In genomic region chr5:139667001-139667729, GRCh38 we compare ENCODE assay signal across 10 cellular contexts. TPM values are rescaled to one million over a fixed set of nuclear protein-coding genes. Genes with fewer than 3 reads are reported as not detected.
DNase-seq lines count a peak whose midpoint lies in the region; ATAC-seq and TF ChIP-seq lines count a peak whose summit lies in the region.
"Had no signal": no experiment of that assay in that cellular context is flagged by ENCODE, and none has a peak within 500 bp of the region (broad histone marks: within the 10 kb centered on the region; RNA-seq: fewer than 3 reads in every experiment).

No MANE protein-coding gene starts in this region.

- TF ChIP-seq POLR2A in vagina (IDR thresholded peaks at IDR 0.05), result no peak

- 83 to 88% methylated on average over 2 of the region's 2 CpGs for WGBS in heart right ventricle, 2 donors

- H3K27ac ChIP-seq in heart right ventricle (peak overlapping the region; percentile 88 to 98 (median 94)), vagina (peak overlapping the region; percentile 95)

- H3K4me3 ChIP-seq in heart right ventricle, result peak overlapping the region in 7 of 10 donors; percentile 56 to 66 (median 59)
- peak overlapping the region; percentile 77 for H3K4me3 ChIP-seq in adipocyte (ENCODE audit: low read length)
- H3K4me3 ChIP-seq in mucosa of stomach (ENCODE audit: low read length), result no peak overlapping the region
- peak overlapping the region in 1 of 2 donors; percentile 52 for H3K4me3 ChIP-seq in vagina

- H3K9me3 ChIP-seq in heart right ventricle (no peaks in the 10 kb centered on the region), adipocyte (ENCODE audit: control insufficient read depth, low read length) (no peaks in the 10 kb centered on the region), mucosa of stomach (ENCODE audit: control insufficient read depth, low read length) (no peaks in the 10 kb centered on the region), vagina (no peaks in the 10 kb centered on the region)

- intact Hi-C loops in heart right ventricle (cut with DNase I), result no loop called here
- intact Hi-C loops in Right ventricle myocardium superior (cut with DNase I), result no loop called here
- intact Hi-C loops in vagina (cut with DNase I), result no loop called here

- ATAC-seq in heart right ventricle, result no peak
- ATAC-seq in Right ventricle myocardium superior (ENCODE audit: poor library complexity), result no peak
- ATAC-seq in HG03354 (IDR thresholded peaks at IDR 0.05; ENCODE audit: poor library complexity, severe bottlenecking, unreplicated experiment), result no peak
- no peak for ATAC-seq in GM19351 (IDR thresholded peaks at IDR 0.05; ENCODE audit: unreplicated experiment)

- H3K27me3 ChIP-seq in heart right ventricle (no peaks in the 10 kb centered on the region), adipocyte (replicated peaks; ENCODE audit: control insufficient read depth, insufficient read depth, low read length) (no peaks in the 10 kb centered on the region), mucosa of stomach (ENCODE audit: control insufficient read depth, insufficient read depth, low read length) (no peaks in the 10 kb centered on the region), vagina (no peaks in the 10 kb centered on the region)

- DNase-seq in heart right ventricle (no peak), Right ventricle myocardium superior (no peak), adipocyte (ENCODE audit: low read depth) (no peak), vagina (ENCODE audit: extremely low spot score in 2 of 2) (no peak)
- no peak for DNase-seq in stimulated activated CD4-positive, alpha-beta T cell treated with anti-CD3 and anti-CD28 coated beads, Interleukin-2, amount 100 ng/mL, for 48 hours
- DNase-seq: H9, NCI-H1930 had no signal

- H3K4me1 ChIP-seq in heart right ventricle (peaks cover 45 to 99% (median 84%) of the 10 kb centered on the region in 9 donors), adipocyte (ENCODE audit: control insufficient read depth, insufficient read depth, low read length) (peaks cover 58% of the 10 kb centered on the region), mucosa of stomach (ENCODE audit: control insufficient read depth, insufficient read depth, low read length) (peaks cover 64% of the 10 kb centered on the region), vagina (peaks cover 95% of the 10 kb centered on the region)

- no peaks in the 10 kb centered on the region for H3K36me3 ChIP-seq in heart right ventricle
- H3K36me3 ChIP-seq in adipocyte (ENCODE audit: control insufficient read depth, insufficient read depth, low read length, severe bottlenecking), result no peaks in the 10 kb centered on the region
- H3K36me3 ChIP-seq in mucosa of stomach (ENCODE audit: control insufficient read depth, insufficient read depth, low read length), result no peaks in the 10 kb centered on the region
- H3K36me3 ChIP-seq in vagina, result no peaks in the 10 kb centered on the region

- H3K9ac ChIP-seq in adipocyte (ENCODE audit: low read length) (peak overlapping the region; percentile 89), mucosa of stomach (ENCODE audit: low read length) (peak overlapping the region; percentile 74)

- TF ChIP-seq CTCF in heart right ventricle (IDR thresholded peaks at IDR 0.05) (no peak), vagina (IDR thresholded peaks at IDR 0.05) (no peak)

RNA-seq across cellular contexts. Expression of gene CXXC5, which starts 19.0 kb away (rescaled TPM):
- total RNA-seq in heart right ventricle (10 to 100 TPM; 30.7 to 51.6 (median 37.9) TPM), Right ventricle myocardium superior (67.3 TPM), vagina (51.8 TPM)
- 10 to 100 TPM; 28.7 to 31.4 TPM for polyA plus RNA-seq in heart right ventricle
